In the genomic region with DNA sequence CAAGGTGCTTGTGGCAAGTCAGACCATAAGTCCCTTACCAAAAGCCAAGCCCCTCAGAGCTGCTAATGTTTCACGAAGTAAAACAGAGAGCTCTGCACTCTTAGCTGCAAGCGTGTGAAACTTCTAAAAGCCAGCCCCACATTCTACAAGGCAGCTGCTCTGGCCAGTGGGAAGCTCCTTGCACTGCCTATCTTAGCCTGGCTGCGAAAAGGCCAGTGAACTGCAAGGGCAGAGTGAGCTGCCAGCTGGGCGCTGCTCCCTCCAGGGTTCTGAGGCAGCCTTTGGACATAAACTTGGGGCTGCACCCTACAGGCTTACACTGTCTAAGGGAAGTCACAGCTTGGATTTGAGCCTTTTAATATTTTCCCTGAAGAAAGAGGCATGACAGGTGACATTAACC, we compare ENCODE assay signal across 20 cellular contexts. TPM values are rescaled to one million over a fixed set of nuclear protein-coding genes. Genes with fewer than 3 reads are reported as not detected.
"Had no signal": no experiment of that assay in that cellular context is flagged by ENCODE, and none has a peak within 500 bp of the region (broad histone marks: within the 10 kb centered on the region; RNA-seq: fewer than 3 reads in every experiment).

No MANE protein-coding gene starts in this region.

- H3K27ac Mint-ChIP-seq: T-helper 2 cell treated with Interferon-gamma antibody and Interleukin-4, amounts not matched to agents 5 μg/mL and 100 μg/mL, for 36 hours had no signal

- H3K9me3 Mint-ChIP-seq: activated T-helper 17 cell treated with anti-CD3 and anti-CD28 coated beads, Interleukin-2, amount 50 U/mL, for 72 hours; nephron; stimulated activated naive B cell treated with anti-CD40 and anti-IgM and Interleukin-4, amounts not matched to agents 10 μg/mL and 1 μg/mL and 100 μg/mL, for 72 hours; T-helper 2 cell treated with Interferon-gamma antibody and Interleukin-4, amounts not matched to agents 5 μg/mL and 100 μg/mL, for 36 hours had no signal

- H3K27me3 Mint-ChIP-seq: activated T-helper 17 cell treated with anti-CD3 and anti-CD28 coated beads, Interleukin-2, amount 50 U/mL, for 72 hours; stimulated activated naive B cell treated with anti-CD40 and anti-IgM and Interleukin-4, amounts not matched to agents 10 μg/mL and 1 μg/mL and 100 μg/mL, for 72 hours had no signal

- H3K9me3 ChIP-seq: colonic mucosa, esophagus squamous epithelium, prostate gland, transverse colon had no signal

- ATAC-seq: activated T-helper 17 cell treated with anti-CD3 and anti-CD28 coated beads, Interleukin-2, amount 50 U/mL, for 72 hours; sciatic nerve; stimulated activated naive B cell treated with anti-CD40 and anti-IgM and Interleukin-4, amounts not matched to agents 10 μg/mL and 1 μg/mL and 100 μg/mL, for 72 hours had no signal

- H3K27ac ChIP-seq: colonic mucosa, prostate gland, transverse colon had no signal

- H3K36me3 ChIP-seq: colonic mucosa, prostate gland, transverse colon had no signal

- DNase-seq: activated CD4-positive, alpha-beta T cell treated with anti-CD3 and anti-CD28 coated beads, Interleukin-2, amount 50 U/mL, for 1 hour; activated CD4-positive, CD25-positive, alpha-beta regulatory T cell; activated naive CD4-positive, alpha-beta T cell treated with anti-CD3 and anti-CD28 coated beads, Interleukin-2, amount 50 U/mL, for 16 hours; caudate nucleus; colonic mucosa; esophagus squamous epithelium; occipital lobe; stimulated activated CD4-positive, alpha-beta T cell treated with anti-CD3 and anti-CD28 coated beads, Interleukin-12 subunit alpha, Interleukin-12 subunit beta, amount 100 ng/mL, for 4 hours; stimulated activated CD4-positive, alpha-beta T cell treated with anti-CD3 and anti-CD28 coated beads, Interleukin-2, amount 100 ng/mL, for 24 hours; stimulated activated naive B cell treated with anti-CD40 and anti-IgM and Interleukin-4, amounts not matched to agents 10 μg/mL and 1 μg/mL and 100 μg/mL, for 72 hours; SW 1271; transverse colon had no signal

- H3K4me3 Mint-ChIP-seq: activated T-helper 17 cell treated with anti-CD3 and anti-CD28 coated beads, Interleukin-2, amount 50 U/mL, for 72 hours; stimulated activated naive B cell treated with anti-CD40 and anti-IgM and Interleukin-4, amounts not matched to agents 10 μg/mL and 1 μg/mL and 100 μg/mL, for 72 hours; T-helper 2 cell treated with Interferon-gamma antibody and Interleukin-4, amounts not matched to agents 5 μg/mL and 100 μg/mL, for 36 hours had no signal

- H3K4me3 ChIP-seq: colonic mucosa, esophagus squamous epithelium, prostate gland, transverse colon had no signal

- H3K4me1 ChIP-seq: colonic mucosa, prostate gland had no signal

- H3K27me3 ChIP-seq: colonic mucosa, esophagus squamous epithelium, transverse colon had no signal

RNA-seq across cellular contexts. Expression of gene MUSTN1, which starts 2.2 kb away (rescaled TPM):
- total RNA-seq: fibroblast of villous mesenchyme, occipital lobe, SK-MEL-5 had no signal

RNA-seq across cellular contexts. Expression of gene ITIH4, which starts 6.5 kb away (rescaled TPM):
- total RNA-seq: SK-MEL-5 had no signal

RNA-seq across cellular contexts. Expression of gene ITIH3, which starts 42.4 kb away (rescaled TPM):
- total RNA-seq: activated T-helper 17 cell treated with anti-CD3 and anti-CD28 coated beads, Interleukin-2, amount 50 U/mL, for 72 hours; mononuclear cell had no signal

RNA-seq across cellular contexts. Expression of gene ITIH1, which starts 59.6 kb away (rescaled TPM):
- total RNA-seq: activated T-helper 17 cell treated with anti-CD3 and anti-CD28 coated beads, Interleukin-2, amount 50 U/mL, for 72 hours; esophagus squamous epithelium; fibroblast of villous mesenchyme; sciatic nerve; SK-MEL-5; transverse colon had no signal
